In the genomic region with DNA sequence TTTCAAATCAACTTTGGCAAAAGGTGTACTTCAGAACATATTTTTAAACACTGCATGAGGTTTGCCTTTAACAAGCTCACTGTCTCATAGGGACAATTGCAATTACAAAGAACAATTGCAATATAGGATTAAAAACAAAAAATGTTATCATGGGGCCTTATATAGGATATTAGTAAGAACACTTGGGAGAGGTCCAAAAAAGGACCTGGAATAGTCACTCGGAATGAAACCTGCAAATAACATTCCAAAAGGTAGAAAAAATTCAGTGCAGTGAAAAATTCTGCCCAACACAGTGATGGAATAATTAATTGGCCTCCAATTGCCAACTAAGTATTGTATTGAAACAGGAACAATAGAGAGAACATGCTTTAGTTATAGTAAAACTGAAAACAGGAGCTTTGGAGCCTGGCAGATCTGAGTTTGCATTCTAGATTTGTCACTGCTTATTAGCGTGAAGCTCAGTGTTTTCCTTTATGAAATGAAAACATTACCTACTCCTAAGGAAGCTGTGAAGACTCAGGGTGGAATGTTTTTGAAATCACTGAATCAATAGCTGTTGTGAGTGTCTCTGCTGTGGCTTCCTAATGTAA, we compare ENCODE assay signal across 14 cellular contexts.
"Had no signal": no experiment of that assay in that cellular context is flagged by ENCODE, and none has a peak within 500 bp of the region (broad histone marks: within the 10 kb centered on the region; RNA-seq: fewer than 3 reads in every experiment).

No MANE protein-coding gene starts in this region.

- H3K4me1 ChIP-seq: gastrocnemius medialis, pancreas, tibial artery, uterus had no signal

- DNase-seq: activated CD4-positive, alpha-beta memory T cell treated with anti-CD3 and anti-CD28 coated beads for 36 hours; activated CD4-positive, alpha-beta T cell treated with anti-CD3 and anti-CD28 coated beads for 1 hour; activated gamma-delta T cell; activated naive CD8-positive, alpha-beta T cell treated with anti-CD3 and anti-CD28 coated beads for 36 hours; activated T-cell treated with anti-CD3 and anti-CD28 coated beads, Interleukin-2, amount 50 U/mL, for 48 hours; anterior cingulate cortex; effector CD8-positive, alpha-beta T cell; gastrocnemius medialis; left ventricle myocardium superior; nephron progenitor cell; pancreas; tibial artery; uterus had no signal

- H3K9me3 ChIP-seq: gastrocnemius medialis, pancreas, tibial artery, uterus had no signal

- H3K36me3 ChIP-seq: gastrocnemius medialis, pancreas, tibial artery, uterus had no signal

- H3K27me3 ChIP-seq: gastrocnemius medialis, pancreas, tibial artery, uterus had no signal

- FAIRE-seq: pancreas had no signal

- H3K4me3 ChIP-seq: coronary artery, gastrocnemius medialis, pancreas, tibial artery, uterus had no signal

- ATAC-seq: gastrocnemius medialis, left ventricle myocardium superior, pancreas had no signal

- H3K27ac ChIP-seq: coronary artery, gastrocnemius medialis, pancreas, tibial artery, uterus had no signal
